8 cellular contexts compared by ENCODE assay signal in the genomic region with DNA sequence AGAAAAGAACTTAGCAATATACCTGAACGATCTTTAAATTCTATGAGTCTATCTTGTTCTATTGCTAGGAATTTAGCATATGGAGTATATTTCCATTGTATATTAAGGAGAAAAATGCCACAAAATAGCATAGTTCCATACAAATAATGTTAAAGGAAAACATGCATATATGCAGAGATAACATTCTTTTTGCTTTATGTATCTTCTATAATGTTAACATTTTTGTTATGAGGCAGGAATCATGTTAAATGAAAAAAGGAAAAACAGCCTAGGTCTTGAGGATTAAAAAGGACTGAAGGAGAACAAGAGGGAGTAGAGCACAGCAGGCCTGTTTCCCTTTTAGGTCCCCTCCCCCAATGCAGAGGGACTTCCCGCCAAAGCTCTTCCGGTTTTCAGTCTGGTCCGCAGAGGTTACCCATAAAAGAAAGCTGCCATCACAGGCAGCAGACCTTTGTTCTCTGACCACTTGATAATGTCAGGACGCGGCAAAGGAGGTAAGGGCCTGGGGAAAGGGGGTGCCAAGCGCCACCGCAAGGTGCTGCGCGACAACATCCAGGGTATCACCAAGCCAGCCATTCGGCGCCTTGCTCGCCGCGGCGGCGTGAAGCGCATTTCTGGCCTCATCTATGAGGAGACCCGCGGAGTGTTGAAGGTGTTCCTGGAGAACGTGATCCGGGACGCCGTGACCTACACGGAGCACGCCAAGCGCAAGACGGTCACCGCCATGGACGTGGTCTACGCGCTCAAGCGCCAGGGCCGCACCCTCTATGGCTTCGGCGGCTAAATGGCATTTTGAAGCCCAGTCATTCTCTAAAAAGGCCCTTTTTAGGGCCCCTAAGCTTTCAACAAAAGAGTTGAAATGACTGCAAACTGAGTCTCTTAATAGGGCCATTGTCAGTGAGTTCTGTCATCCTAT.
DNase-seq lines count a peak whose midpoint lies in the region; ATAC-seq and TF ChIP-seq lines count a peak whose summit lies in the region.

No MANE protein-coding gene starts in this region.

- intact Hi-C loops in sigmoid colon (cut with DNase I) = loop anchor here (10.0 kb wide), 5 partner anchors 934 to 1846 kb away; a partner anchor contains a TSS

- H3K27ac Mint-ChIP-seq in activated naive CD8-positive, alpha-beta T cell = peak overlapping the region; percentile 99

- H3K4me1 ChIP-seq in hepatocyte (ENCODE audit: insufficient read depth) = peaks cover 18% of the 10 kb centered on the region
- H3K4me1 ChIP-seq in sigmoid colon = peaks cover 0 to 14% (median 7%) of the 10 kb centered on the region in 4 donors

- no peaks in the 10 kb centered on the region for H3K27me3 Mint-ChIP-seq in activated naive CD8-positive, alpha-beta T cell

- peaks cover 68% of the 10 kb centered on the region for H3K79me2 ChIP-seq in hepatocyte

- H3K27me3 ChIP-seq in hepatocyte (no peaks in the 10 kb centered on the region), sigmoid colon (no peaks in the 10 kb centered on the region)

- peaks cover 52% of the 10 kb centered on the region for H3K4me1 Mint-ChIP-seq in activated naive CD8-positive, alpha-beta T cell (ENCODE audit: low read depth)

- ATAC-seq in HG03097 (IDR thresholded peaks at IDR 0.05; ENCODE audit: low FRiP score, unreplicated experiment) = peak; percentile 59

- peak in 1 of 2 donors; percentile 50 for TF ChIP-seq POLR2A in sigmoid colon (IDR thresholded peaks at IDR 0.05)

- H3K9me2 ChIP-seq in hepatocyte (replicated peaks; ENCODE audit: insufficient read depth) = no peaks in the 10 kb centered on the region

- WGBS in hepatocyte (ENCODE audit: low lambda C conversion rate, missing lambda C conversion rate) = 4% methylated on average over 36 of the region's 36 CpGs
- WGBS in sigmoid colon, 2 donors = 8 to 31% methylated on average over 36 of the region's 36 CpGs

- peak overlapping the region; percentile 80 for H3K4me2 ChIP-seq in hepatocyte

- peak; percentile 81 for DNase-seq in NK-92 treated with Interleukin-12 subunit alpha and Interleukin-12 subunit beta, amount 100 ng/mL, for 24 hours (lab: John Stamatoyannopoulos, UW)
- DNase-seq in NK-92 (lab: John Stamatoyannopoulos, UW; ENCODE audit: unreplicated experiment) (no peak), RWPE1 (ENCODE audit: low spot score) (no peak), hepatocyte (ENCODE audit: low spot score) (peak; percentile 65), sigmoid colon (peak; percentile 69), amniotic stem cell (lab: John Stamatoyannopoulos, UW) (no peak)

- peak overlapping the region; percentile 99 for H3K4me3 Mint-ChIP-seq in activated naive CD8-positive, alpha-beta T cell

- H4K20me1 ChIP-seq in hepatocyte (ENCODE audit: insufficient read depth, poor library complexity, severe bottlenecking) = no peaks in the 10 kb centered on the region

- H3K27ac ChIP-seq in RWPE1 = peak overlapping the region; percentile 42
- H3K27ac ChIP-seq in hepatocyte = peak overlapping the region; percentile 88
- peak overlapping the region; percentile 80 to 88 (median 80) for H3K27ac ChIP-seq in sigmoid colon

- H3K4me3 ChIP-seq in hepatocyte (peak overlapping the region; percentile 25), sigmoid colon (peak overlapping the region; percentile 35 to 60 (median 52))

- CTCF ChIA-PET in RWPE1 (lab: Yijun Ruan, JAX) = no interaction called here

- peak overlapping the region; percentile 34 for H2AFZ ChIP-seq in hepatocyte

- H3K9me3 ChIP-seq in hepatocyte (ENCODE audit: low read depth) (no peaks in the 10 kb centered on the region), sigmoid colon (no peaks in the 10 kb centered on the region)

- TF ChIP-seq EP300 in sigmoid colon (IDR thresholded peaks at IDR 0.05) = no peak

- no peaks in the 10 kb centered on the region for H3K9me3 Mint-ChIP-seq in activated naive CD8-positive, alpha-beta T cell (ENCODE audit: low read depth)

- POLR2A ChIA-PET in RWPE1 (lab: Yijun Ruan, JAX; ENCODE audit: low non-redundant PET) = no interaction called here

- no peak for TF ChIP-seq CTCF in RWPE1 (conservative IDR thresholded peaks at IDR 0.05; ENCODE audit: low read depth)
- TF ChIP-seq CTCF in hepatocyte (IDR thresholded peaks at IDR 0.05; ENCODE audit: poor library complexity) = no peak
- TF ChIP-seq CTCF in sigmoid colon (IDR thresholded peaks at IDR 0.05) = no peak

- H3K36me3 ChIP-seq in hepatocyte (replicated peaks; ENCODE audit: insufficient read depth, low read depth) (no peaks in the 10 kb centered on the region), sigmoid colon (no peaks in the 10 kb centered on the region)

- peaks cover 2% of the 10 kb centered on the region for H3K36me3 Mint-ChIP-seq in activated naive CD8-positive, alpha-beta T cell

Comparison
In these comparisons a context has a peak if more than half of its experiments do, and no peak if none do; other contexts are left out.
1. DNase-seq: peak in NK-92 treated with Interleukin-12 subunit alpha and Interleukin-12 subunit beta, amount 100 ng/mL, for 24 hours (single experiment), hepatocyte (single experiment) and sigmoid colon (single experiment); none in NK-92 (single experiment), RWPE1 (single experiment) and amniotic stem cell (single experiment).
2. Peak in every context shown above with its lines, with median percentiles within 50 percentile points of each other: H3K27ac ChIP-seq.